In the genomic region with DNA sequence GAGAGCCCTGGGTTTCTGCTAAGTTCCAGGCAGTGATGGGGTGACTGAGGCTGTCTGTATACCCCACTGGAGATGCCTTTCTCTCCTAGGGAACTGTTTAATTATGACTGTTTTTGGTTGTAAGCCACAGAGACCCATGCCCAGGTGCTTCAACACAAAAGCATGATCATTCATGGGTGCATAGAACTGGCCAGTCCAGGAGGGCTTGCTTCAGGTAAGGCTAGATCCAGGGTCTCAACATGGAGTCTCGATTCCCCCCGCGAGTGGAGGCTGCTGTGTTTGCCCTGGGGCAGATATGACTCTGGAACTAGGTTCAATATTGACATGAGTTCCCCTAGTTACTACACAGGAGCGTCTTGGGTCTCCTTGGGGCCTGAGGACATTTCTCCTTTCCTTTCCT, we compare ENCODE assay signal across 19 cellular contexts. TPM values are rescaled to one million over a fixed set of nuclear protein-coding genes. Genes with fewer than 3 reads are reported as not detected.
A peak's percentile ranks its signal among the peaks of the same experiment; 100 is the strongest.
DNase-seq lines count a peak whose midpoint lies in the region; ATAC-seq and TF ChIP-seq lines count a peak whose summit lies in the region.
"Had no signal": no experiment of that assay in that cellular context is flagged by ENCODE, and none has a peak within 500 bp of the region (broad histone marks: within the 10 kb centered on the region; RNA-seq: fewer than 3 reads in every experiment).

No MANE protein-coding gene starts in this region.

- H3K9me3 ChIP-seq in osteoblast (ENCODE audit: low read depth, low read length) = no peaks in the 10 kb centered on the region
- H3K9me3 ChIP-seq: BLaER1 treated with 17β-estradiol and CSF1 and Interleukin-3, amounts not matched to agents 10 nM and 100 nM had no signal

- H3K4me2 ChIP-seq in osteoblast (ENCODE audit: insufficient read depth, low read length) = no peak overlapping the region
- H3K4me2 ChIP-seq: BLaER1 treated with 17β-estradiol and CSF1 and Interleukin-3, amounts not matched to agents 10 nM and 100 nM; GM23338 had no signal

- H2AFZ ChIP-seq in osteoblast (ENCODE audit: low read length) = no peak overlapping the region
- H2AFZ ChIP-seq: GM23338 had no signal

- H4K20me1 ChIP-seq in osteoblast (ENCODE audit: insufficient read depth, low read length) = no peaks in the 10 kb centered on the region
- H4K20me1 ChIP-seq: BLaER1 treated with 17β-estradiol and CSF1 and Interleukin-3, amounts not matched to agents 10 nM and 100 nM had no signal

- no peak for ATAC-seq in HG02759 (IDR thresholded peaks at IDR 0.05; ENCODE audit: unreplicated experiment)
- ATAC-seq: CD8-positive, alpha-beta T cell; GM23338 had no signal

- H3K4me1 ChIP-seq in osteoblast (ENCODE audit: insufficient read depth, low read length) = no peaks in the 10 kb centered on the region

- H3K27me3 ChIP-seq in osteoblast (ENCODE audit: insufficient read depth, low read length) = peaks cover 4% of the 10 kb centered on the region
- H3K27me3 ChIP-seq: BLaER1 treated with 17β-estradiol and CSF1 and Interleukin-3, amounts not matched to agents 10 nM and 100 nM had no signal

- no peak for TF ChIP-seq CTCF in osteoblast (IDR thresholded peaks at IDR 0.05; ENCODE audit: extremely low read depth, low read depth, low read length)

- H3K36me3 ChIP-seq in osteoblast (ENCODE audit: insufficient read depth, low read length) = no peaks in the 10 kb centered on the region
- H3K36me3 ChIP-seq: BLaER1 treated with 17β-estradiol and CSF1 and Interleukin-3, amounts not matched to agents 10 nM and 100 nM had no signal

- H3K27ac ChIP-seq in angular gyrus (ENCODE audit: low read depth, low read length) (peak overlapping the region; percentile 85), cingulate gyrus (ENCODE audit: low read depth, low read length) (peak overlapping the region; percentile 56), osteoblast (ENCODE audit: low read depth, low read length) (no peak overlapping the region)
- H3K27ac ChIP-seq: BLaER1 treated with 17β-estradiol and CSF1 and Interleukin-3, amounts not matched to agents 10 nM and 100 nM; HL-60 had no signal

- no peaks in the 10 kb centered on the region for H3K79me2 ChIP-seq in osteoblast (ENCODE audit: insufficient read depth, low read length)

- H3K4me3 ChIP-seq in osteoblast (ENCODE audit: insufficient read depth, low read length) = no peak overlapping the region
- H3K4me3 ChIP-seq: BLaER1 treated with 17β-estradiol and CSF1 and Interleukin-3, amounts not matched to agents 10 nM and 100 nM; GM23338 had no signal

- DNase-seq in osteoblast (ENCODE audit: insufficient read length, low spot score, missing footprints) (peak; percentile 56), medulla oblongata (ENCODE audit: extremely low spot score) (no peak), GM03348 (ENCODE audit: low spot score) (no peak)
- DNase-seq: Calu3; CD8-positive, alpha-beta T cell; DND-41; EL; HCEC 1CT; IMR-90 had no signal

RNA-seq across cellular contexts. Expression of gene NAGPA, which starts 17.8 kb away (rescaled TPM):
- total RNA-seq in osteoblast = 29.8 and 40.2 TPM in 2 replicates

RNA-seq across cellular contexts. Expression of gene C16orf89, which starts 49.9 kb away (rescaled TPM):
- 0.59 TPM in 1 of 2 replicates, not detected in the other for total RNA-seq in osteoblast
- total RNA-seq: A172; B cell; Calu3; CD8-positive, alpha-beta T cell; G401 had no signal

RNA-seq across cellular contexts. Expression of gene ALG1, which starts 55.8 kb away (rescaled TPM):
- total RNA-seq in osteoblast = 43.3 and 43.4 TPM in 2 replicates

RNA-seq across cellular contexts. Expression of gene SEC14L5, which starts 57.8 kb away (rescaled TPM):
- total RNA-seq in osteoblast = under 0.01 and 0.29 TPM in 2 replicates
- total RNA-seq: A172; B cell; CD8-positive, alpha-beta T cell; HT1080; IMR-90 had no signal
